Comparison of ENCODE assay signal across 1 cellular context in the genomic region with DNA sequence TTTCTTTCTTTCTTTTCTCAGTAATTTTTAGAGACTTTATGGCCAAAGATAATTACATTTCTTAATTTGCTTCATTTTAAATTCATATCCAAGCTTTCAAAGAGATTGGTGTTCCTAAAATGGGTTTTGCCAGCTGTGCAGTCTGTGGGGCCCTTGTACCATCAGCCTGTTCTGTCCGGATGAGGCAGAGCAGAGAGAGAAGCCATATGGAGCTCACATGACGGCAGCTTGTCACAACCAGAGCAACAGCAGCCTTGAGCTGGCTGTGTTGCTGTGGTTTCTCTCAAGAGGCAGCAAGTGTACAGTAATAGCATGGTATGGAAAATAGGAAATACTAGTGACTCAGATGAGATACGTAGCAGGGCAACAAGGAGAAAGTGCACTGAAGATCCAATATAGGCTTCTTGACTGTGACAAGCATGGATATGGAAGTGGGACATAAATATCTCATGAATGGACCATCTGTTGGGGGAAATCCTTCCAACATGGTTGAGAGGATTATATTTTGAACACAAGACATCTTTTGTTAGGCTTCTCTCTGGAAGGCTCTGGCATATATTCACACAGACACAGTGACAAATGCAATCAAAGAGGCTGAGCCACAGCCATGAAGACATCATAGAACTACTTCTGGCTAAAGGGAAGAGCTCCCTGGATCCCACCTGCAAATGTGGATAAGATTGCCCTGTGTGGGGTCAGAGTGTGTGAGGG.
TF ChIP-seq lines count a peak whose summit lies in the region.

No MANE protein-coding gene starts in this region.

TF ChIP-seq in GM23338, 12 proteins besides CTCF, POLR2A, EP300 and RAD21 (continued from another document):
- TF ChIP-seq, protein P1, sequence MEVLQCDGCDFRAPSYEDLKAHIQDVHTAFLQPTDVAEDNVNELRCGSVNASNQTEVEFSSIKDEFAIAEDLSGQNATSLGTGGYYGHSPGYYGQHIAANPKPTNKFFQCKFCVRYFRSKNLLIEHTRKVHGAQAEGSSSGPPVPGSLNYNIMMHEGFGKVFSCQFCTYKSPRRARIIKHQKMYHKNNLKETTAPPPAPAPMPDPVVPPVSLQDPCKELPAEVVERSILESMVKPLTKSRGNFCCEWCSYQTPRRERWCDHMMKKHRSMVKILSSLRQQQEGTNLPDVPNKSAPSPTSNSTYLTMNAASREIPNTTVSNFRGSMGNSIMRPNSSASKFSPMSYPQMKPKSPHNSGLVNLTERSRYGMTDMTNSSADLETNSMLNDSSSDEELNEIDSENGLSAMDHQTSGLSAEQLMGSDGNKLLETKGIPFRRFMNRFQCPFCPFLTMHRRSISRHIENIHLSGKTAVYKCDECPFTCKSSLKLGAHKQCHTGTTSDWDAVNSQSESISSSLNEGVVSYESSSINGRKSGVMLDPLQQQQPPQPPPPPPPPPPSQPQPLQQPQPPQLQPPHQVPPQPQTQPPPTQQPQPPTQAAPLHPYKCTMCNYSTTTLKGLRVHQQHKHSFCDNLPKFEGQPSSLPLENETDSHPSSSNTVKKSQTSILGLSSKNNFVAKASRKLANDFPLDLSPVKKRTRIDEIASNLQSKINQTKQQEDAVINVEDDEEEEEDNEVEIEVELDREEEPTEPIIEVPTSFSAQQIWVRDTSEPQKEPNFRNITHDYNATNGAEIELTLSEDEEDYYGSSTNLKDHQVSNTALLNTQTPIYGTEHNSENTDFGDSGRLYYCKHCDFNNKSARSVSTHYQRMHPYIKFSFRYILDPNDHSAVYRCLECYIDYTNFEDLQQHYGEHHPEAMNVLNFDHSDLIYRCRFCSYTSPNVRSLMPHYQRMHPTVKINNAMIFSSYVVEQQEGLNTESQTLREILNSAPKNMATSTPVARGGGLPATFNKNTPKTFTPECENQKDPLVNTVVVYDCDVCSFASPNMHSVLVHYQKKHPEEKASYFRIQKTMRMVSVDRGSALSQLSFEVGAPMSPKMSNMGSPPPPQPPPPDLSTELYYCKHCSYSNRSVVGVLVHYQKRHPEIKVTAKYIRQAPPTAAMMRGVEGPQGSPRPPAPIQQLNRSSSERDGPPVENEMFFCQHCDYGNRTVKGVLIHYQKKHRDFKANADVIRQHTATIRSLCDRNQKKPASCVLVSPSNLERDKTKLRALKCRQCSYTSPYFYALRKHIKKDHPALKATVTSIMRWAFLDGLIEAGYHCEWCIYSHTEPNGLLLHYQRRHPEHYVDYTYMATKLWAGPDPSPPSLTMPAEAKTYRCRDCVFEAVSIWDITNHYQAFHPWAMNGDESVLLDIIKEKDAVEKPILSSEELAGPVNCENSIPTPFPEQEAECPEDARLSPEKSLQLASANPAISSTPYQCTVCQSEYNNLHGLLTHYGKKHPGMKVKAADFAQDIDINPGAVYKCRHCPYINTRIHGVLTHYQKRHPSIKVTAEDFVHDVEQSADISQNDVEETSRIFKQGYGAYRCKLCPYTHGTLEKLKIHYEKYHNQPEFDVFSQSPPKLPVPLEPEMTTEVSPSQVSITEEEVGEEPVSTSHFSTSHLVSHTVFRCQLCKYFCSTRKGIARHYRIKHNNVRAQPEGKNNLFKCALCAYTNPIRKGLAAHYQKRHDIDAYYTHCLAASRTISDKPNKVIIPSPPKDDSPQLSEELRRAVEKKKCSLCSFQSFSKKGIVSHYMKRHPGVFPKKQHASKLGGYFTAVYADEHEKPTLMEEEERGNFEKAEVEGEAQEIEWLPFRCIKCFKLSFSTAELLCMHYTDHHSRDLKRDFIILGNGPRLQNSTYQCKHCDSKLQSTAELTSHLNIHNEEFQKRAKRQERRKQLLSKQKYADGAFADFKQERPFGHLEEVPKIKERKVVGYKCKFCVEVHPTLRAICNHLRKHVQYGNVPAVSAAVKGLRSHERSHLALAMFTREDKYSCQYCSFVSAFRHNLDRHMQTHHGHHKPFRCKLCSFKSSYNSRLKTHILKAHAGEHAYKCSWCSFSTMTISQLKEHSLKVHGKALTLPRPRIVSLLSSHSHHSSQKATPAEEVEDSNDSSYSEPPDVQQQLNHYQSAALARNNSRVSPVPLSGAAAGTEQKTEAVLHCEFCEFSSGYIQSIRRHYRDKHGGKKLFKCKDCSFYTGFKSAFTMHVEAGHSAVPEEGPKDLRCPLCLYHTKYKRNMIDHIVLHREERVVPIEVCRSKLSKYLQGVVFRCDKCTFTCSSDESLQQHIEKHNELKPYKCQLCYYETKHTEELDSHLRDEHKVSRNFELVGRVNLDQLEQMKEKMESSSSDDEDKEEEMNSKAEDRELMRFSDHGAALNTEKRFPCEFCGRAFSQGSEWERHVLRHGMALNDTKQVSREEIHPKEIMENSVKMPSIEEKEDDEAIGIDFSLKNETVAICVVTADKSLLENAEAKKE (CRISPR knock-in tag; IDR thresholded peaks at IDR 0.05) = no peak
- TF ChIP-seq, protein P2, sequence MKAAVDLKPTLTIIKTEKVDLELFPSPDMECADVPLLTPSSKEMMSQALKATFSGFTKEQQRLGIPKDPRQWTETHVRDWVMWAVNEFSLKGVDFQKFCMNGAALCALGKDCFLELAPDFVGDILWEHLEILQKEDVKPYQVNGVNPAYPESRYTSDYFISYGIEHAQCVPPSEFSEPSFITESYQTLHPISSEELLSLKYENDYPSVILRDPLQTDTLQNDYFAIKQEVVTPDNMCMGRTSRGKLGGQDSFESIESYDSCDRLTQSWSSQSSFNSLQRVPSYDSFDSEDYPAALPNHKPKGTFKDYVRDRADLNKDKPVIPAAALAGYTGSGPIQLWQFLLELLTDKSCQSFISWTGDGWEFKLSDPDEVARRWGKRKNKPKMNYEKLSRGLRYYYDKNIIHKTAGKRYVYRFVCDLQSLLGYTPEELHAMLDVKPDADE (IDR thresholded peaks at IDR 0.05) = no peak
- TF ChIP-seq JUNB (IDR thresholded peaks at IDR 0.05; ENCODE audit: unreplicated experiment) = no peak
